25 cellular contexts compared by ENCODE assay signal in genomic region chr3:160040181-160040580, GRCh38. TPM values are rescaled to one million over a fixed set of nuclear protein-coding genes. Genes with fewer than 3 reads are reported as not detected.
DNase-seq lines count a peak whose midpoint lies in the region; ATAC-seq, FAIRE-seq and TF ChIP-seq lines count a peak whose summit lies in the region.
"Had no signal": no experiment of that assay in that cellular context is flagged by ENCODE, and none has a peak within 500 bp of the region (broad histone marks: within the 10 kb centered on the region; RNA-seq: fewer than 3 reads in every experiment).

No MANE protein-coding gene starts in this region.

- peak overlapping the region; percentile 37 for H3K4me3 Mint-ChIP-seq in nephron progenitor cell
- no peak overlapping the region for H3K4me3 Mint-ChIP-seq in activated T-cell treated with anti-CD3 and anti-CD28 coated beads, Interleukin-2, amount 50 U/mL, for 24 hours
- H3K4me3 Mint-ChIP-seq in T-helper 17 cell, result no peak overlapping the region
- H3K4me3 Mint-ChIP-seq: CD4-positive, alpha-beta T cell; T-cell had no signal

- H3K4me1 Mint-ChIP-seq in nephron progenitor cell, result peaks cover 37% of the 10 kb centered on the region
- no peaks in the 10 kb centered on the region for H3K4me1 Mint-ChIP-seq in activated T-cell treated with anti-CD3 and anti-CD28 coated beads, Interleukin-2, amount 50 U/mL, for 24 hours (ENCODE audit: low read depth)
- no peaks in the 10 kb centered on the region for H3K4me1 Mint-ChIP-seq in T-helper 17 cell

- TF ChIP-seq CTCF in astrocyte of the spinal cord (IDR thresholded peaks at IDR 0.05; ENCODE audit: low read depth, low read length), result no peak
- TF ChIP-seq CTCF in nephron progenitor cell (IDR thresholded peaks at IDR 0.05), result no peak

- peaks cover 34% of the 10 kb centered on the region for H3K9me3 Mint-ChIP-seq in nephron progenitor cell
- peaks cover 18% of the 10 kb centered on the region for H3K9me3 Mint-ChIP-seq in activated T-cell treated with anti-CD3 and anti-CD28 coated beads, Interleukin-2, amount 50 U/mL, for 24 hours

- DNase-seq in DMS79 treated with DMSO at 0.1 percent for 48 hours (lab: John Stamatoyannopoulos, UW) (peak; percentile 36), HTR-8/SVneo (ENCODE audit: insufficient read length, low spot score) (no peak), astrocyte of the spinal cord (ENCODE audit: low read depth, low spot score) (peak; percentile 32), nephron progenitor cell (no peak), T-helper 17 cell (no peak), NCI-H2196 (lab: John Stamatoyannopoulos, UW; ENCODE audit: unreplicated experiment) (no peak)
- DNase-seq in activated T-cell treated with anti-CD3 and anti-CD28 coated beads, Interleukin-2, amount 50 U/mL, for 24 hours, result no peak
- DNase-seq: Caco-2; CD4-positive, alpha-beta T cell; DMS 273 treated with DMSO at 0.1 percent for 48 hours; GF-D8; GOT3; HCEC 1CT; NCI-H1105; NCI-H187; NCI-H2227 treated with DMSO at 0.1 percent for 48 hours; NCI-H510A treated with DMSO at 0.1 percent for 48 hours; NCI-H748 treated with DMSO at 0.1 percent for 48 hours; T-cell had no signal

- in situ Hi-C loops in astrocyte of the spinal cord (cut with HindIII; ENCODE audit: low sequenced_read_pairs), result loop anchor here (25.0 kb wide), 1 partner anchor 172 kb away; no protein-coding TSS in a partner anchor

- ATAC-seq in GM19023 (IDR thresholded peaks at IDR 0.05; ENCODE audit: unreplicated experiment) (no peak), T-helper 17 cell (no peak)
- ATAC-seq: K562, Panc1, T-cell had no signal

- H3K36me3 Mint-ChIP-seq in nephron progenitor cell (ENCODE audit: low read depth), result peaks cover 17% of the 10 kb centered on the region
- no peaks in the 10 kb centered on the region for H3K36me3 Mint-ChIP-seq in activated T-cell treated with anti-CD3 and anti-CD28 coated beads, Interleukin-2, amount 50 U/mL, for 24 hours (ENCODE audit: low read depth)
- no peaks in the 10 kb centered on the region for H3K36me3 Mint-ChIP-seq in T-helper 17 cell (ENCODE audit: low read depth)
- H3K36me3 Mint-ChIP-seq: T-cell had no signal

- H3K9me3 ChIP-seq in T-helper 17 cell (ENCODE audit: control insufficient read depth, low read length, poor library complexity, severe bottlenecking), result no peaks in the 10 kb centered on the region
- H3K9me3 ChIP-seq: SJCRH30 had no signal

- peak; percentile 62 for FAIRE-seq in HTR-8/SVneo (lab: Jason Lieb, UNC)
- FAIRE-seq: GM19239, K562 had no signal

- H3K27ac Mint-ChIP-seq in nephron progenitor cell (no peak overlapping the region), T-helper 17 cell (no peak overlapping the region)
- no peak overlapping the region for H3K27ac Mint-ChIP-seq in activated T-cell treated with anti-CD3 and anti-CD28 coated beads, Interleukin-2, amount 50 U/mL, for 24 hours
- H3K27ac Mint-ChIP-seq: CD4-positive, alpha-beta T cell; T-cell had no signal

- no peak overlapping the region for H3K4me3 ChIP-seq in astrocyte of the spinal cord (ENCODE audit: low read depth, low read length)
- H3K4me3 ChIP-seq: BLaER1, K562, SJCRH30 had no signal

- H3K27me3 Mint-ChIP-seq in nephron progenitor cell (ENCODE audit: low read depth, poor library complexity), result peaks cover 60% of the 10 kb centered on the region
- H3K27me3 Mint-ChIP-seq in activated T-cell treated with anti-CD3 and anti-CD28 coated beads, Interleukin-2, amount 50 U/mL, for 24 hours, result peaks cover 54% of the 10 kb centered on the region
- H3K27me3 Mint-ChIP-seq in T-helper 17 cell, result peaks cover 36% of the 10 kb centered on the region

RNA-seq across cellular contexts. Expression of gene IL12A, which starts 51.5 kb away (rescaled TPM):
- total RNA-seq in T-helper 17 cell, result 1 to 10 TPM; 1.7 to 3.2 TPM
- total RNA-seq: K562, SJCRH30 had no signal

Comparison
In these comparisons a context has a peak if more than half of its experiments do, and no peak if none do; other contexts are left out.
1. DNase-seq: peak in DMS79 treated with DMSO at 0.1 percent for 48 hours (single experiment) and astrocyte of the spinal cord (single experiment); none in HTR-8/SVneo (single experiment), nephron progenitor cell (single experiment), activated T-cell treated with anti-CD3 and anti-CD28 coated beads, Interleukin-2, amount 50 U/mL, for 24 hours (single experiment), T-helper 17 cell (0 of 3) and NCI-H2196 (single experiment).